ENCODE assay signal across 1 cellular context in genomic region chr9:132324425-132324824, GRCh38.
TF ChIP-seq lines count a peak whose summit lies in the region.

No MANE protein-coding gene starts in this region.

TF ChIP-seq in GM23338, 12 proteins besides CTCF, POLR2A, EP300 and RAD21:
- TF ChIP-seq, protein P1, sequence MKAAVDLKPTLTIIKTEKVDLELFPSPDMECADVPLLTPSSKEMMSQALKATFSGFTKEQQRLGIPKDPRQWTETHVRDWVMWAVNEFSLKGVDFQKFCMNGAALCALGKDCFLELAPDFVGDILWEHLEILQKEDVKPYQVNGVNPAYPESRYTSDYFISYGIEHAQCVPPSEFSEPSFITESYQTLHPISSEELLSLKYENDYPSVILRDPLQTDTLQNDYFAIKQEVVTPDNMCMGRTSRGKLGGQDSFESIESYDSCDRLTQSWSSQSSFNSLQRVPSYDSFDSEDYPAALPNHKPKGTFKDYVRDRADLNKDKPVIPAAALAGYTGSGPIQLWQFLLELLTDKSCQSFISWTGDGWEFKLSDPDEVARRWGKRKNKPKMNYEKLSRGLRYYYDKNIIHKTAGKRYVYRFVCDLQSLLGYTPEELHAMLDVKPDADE (IDR thresholded peaks at IDR 0.05), result no peak
- TF ChIP-seq NANOG (IDR thresholded peaks at IDR 0.05; ENCODE audit: borderline replicate concordance), result no peak
- TF ChIP-seq ZNF114 (CRISPR knock-in tag; IDR thresholded peaks at IDR 0.05), result no peak
- TF ChIP-seq CREB1 (CRISPR knock-in tag; IDR thresholded peaks at IDR 0.05; ENCODE audit: low read depth), result no peak
- TF ChIP-seq STAT1 (IDR thresholded peaks at IDR 0.05; ENCODE audit: unreplicated experiment), result no peak
- TF ChIP-seq EZH2 (IDR thresholded peaks at IDR 0.05; ENCODE audit: low read depth, unreplicated experiment), result no peak
- no peak for TF ChIP-seq ZNF331 (CRISPR knock-in tag; IDR thresholded peaks at IDR 0.05; ENCODE audit: low read depth)
- no peak for TF ChIP-seq JUNB (IDR thresholded peaks at IDR 0.05; ENCODE audit: unreplicated experiment)
- TF ChIP-seq ZNF462 (CRISPR knock-in tag; IDR thresholded peaks at IDR 0.05), result no peak
- TF ChIP-seq EZH2phosphoT487 (IDR thresholded peaks at IDR 0.05; ENCODE audit: unreplicated experiment), result no peak
- TF ChIP-seq POLR2AphosphoS5 (IDR thresholded peaks at IDR 0.05; ENCODE audit: low read depth), result no peak
- TF ChIP-seq, protein P2, sequence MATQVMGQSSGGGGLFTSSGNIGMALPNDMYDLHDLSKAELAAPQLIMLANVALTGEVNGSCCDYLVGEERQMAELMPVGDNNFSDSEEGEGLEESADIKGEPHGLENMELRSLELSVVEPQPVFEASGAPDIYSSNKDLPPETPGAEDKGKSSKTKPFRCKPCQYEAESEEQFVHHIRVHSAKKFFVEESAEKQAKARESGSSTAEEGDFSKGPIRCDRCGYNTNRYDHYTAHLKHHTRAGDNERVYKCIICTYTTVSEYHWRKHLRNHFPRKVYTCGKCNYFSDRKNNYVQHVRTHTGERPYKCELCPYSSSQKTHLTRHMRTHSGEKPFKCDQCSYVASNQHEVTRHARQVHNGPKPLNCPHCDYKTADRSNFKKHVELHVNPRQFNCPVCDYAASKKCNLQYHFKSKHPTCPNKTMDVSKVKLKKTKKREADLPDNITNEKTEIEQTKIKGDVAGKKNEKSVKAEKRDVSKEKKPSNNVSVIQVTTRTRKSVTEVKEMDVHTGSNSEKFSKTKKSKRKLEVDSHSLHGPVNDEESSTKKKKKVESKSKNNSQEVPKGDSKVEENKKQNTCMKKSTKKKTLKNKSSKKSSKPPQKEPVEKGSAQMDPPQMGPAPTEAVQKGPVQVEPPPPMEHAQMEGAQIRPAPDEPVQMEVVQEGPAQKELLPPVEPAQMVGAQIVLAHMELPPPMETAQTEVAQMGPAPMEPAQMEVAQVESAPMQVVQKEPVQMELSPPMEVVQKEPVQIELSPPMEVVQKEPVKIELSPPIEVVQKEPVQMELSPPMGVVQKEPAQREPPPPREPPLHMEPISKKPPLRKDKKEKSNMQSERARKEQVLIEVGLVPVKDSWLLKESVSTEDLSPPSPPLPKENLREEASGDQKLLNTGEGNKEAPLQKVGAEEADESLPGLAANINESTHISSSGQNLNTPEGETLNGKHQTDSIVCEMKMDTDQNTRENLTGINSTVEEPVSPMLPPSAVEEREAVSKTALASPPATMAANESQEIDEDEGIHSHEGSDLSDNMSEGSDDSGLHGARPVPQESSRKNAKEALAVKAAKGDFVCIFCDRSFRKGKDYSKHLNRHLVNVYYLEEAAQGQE (IDR thresholded peaks at IDR 0.05; ENCODE audit: unreplicated experiment), result no peak
TF ChIP-seq in GM23338: peak in this region for 0.
